8 cellular contexts compared by ENCODE assay signal in the genomic region with DNA sequence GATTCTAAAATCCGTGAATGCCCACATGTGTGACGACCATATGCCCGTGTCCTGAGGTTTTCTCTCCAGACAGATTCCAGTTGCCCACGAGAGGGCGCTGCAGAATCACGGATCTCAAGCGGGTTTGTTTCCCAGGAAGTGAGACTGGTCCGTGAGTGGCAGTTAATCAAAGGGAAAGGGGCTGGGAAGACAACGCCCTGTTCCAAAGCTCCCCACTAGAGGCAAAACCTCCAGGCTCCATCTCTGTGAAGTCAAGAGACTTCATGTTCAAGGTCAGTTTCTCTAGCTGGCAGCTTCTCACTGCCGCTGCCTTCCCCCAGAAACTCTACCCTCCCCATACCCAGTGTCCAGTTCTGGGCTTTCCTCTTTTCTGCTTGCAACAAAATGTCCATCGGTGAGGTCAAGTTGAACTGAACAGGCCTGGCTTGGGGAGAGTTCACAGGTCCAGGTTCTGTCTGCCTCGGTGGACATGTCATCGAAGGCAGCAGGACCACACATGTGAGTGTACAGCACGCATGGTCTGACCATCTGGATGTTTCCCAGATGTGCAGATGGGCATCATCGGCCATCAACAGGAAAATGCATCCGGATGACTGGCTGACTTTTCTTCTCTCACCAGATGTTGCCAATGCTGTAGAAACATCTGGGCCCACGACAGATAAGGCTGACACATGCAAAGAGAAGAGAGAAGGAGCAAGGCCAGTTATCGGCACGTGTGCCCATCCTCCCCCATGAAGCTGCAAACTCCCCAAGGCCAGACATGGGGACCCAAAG. TPM values are rescaled to one million over a fixed set of nuclear protein-coding genes. Genes with fewer than 3 reads are reported as not detected.
DNase-seq lines count a peak whose midpoint lies in the region; ATAC-seq, FAIRE-seq and TF ChIP-seq lines count a peak whose summit lies in the region.

No MANE protein-coding gene starts in this region.

- in situ Hi-C loops in HepG2 (cut with HindIII; ENCODE audit: extremely low pct_ligation_motif_present, low pct_unique_long_range_greater_than_20kb), result loop anchor here (5.0 kb wide), 4 partner anchors 103 to 338 kb away; a partner anchor contains a TSS

- DNase-seq in AG20443 (ENCODE audit: low spot score) (peak; percentile 91), HCEC 1CT (peak; percentile 77), NCI-H69 (lab: John Stamatoyannopoulos, UW) (peak; percentile 93), choroid plexus epithelial cell (ENCODE audit: low read depth) (peak; percentile 93), HepG2 (ENCODE audit: low spot score) (peak; percentile 83)
- DNase-seq in activated CD4-positive, alpha-beta T cell treated with anti-CD3 and anti-CD28 coated beads for 48 hours, result peak; percentile 80
- DNase-seq in stimulated activated CD4-positive, alpha-beta T cell treated with anti-CD3 and anti-CD28 coated beads, TNF-alpha, amount 100 ng/mL, for 4 hours (ENCODE audit: low read depth in 3 of 3), result peak; percentile 35 to 60 (median 50)

- H3K9ac ChIP-seq in HepG2 (ENCODE audit: insufficient read depth, low read depth, low read length), result no peak overlapping the region

- peaks cover 34% of the 10 kb centered on the region for H3K4me1 ChIP-seq in HepG2 (ENCODE audit: insufficient read depth, low read length)

- TF ChIP-seq RAD21 in HepG2 (CRISPR knock-in tag; IDR thresholded peaks at IDR 0.05), result peak; percentile 91

- peaks cover 0 to 20% of the 10 kb centered on the region in 2 experiments; a peak in 2 of 5 replicates for H3K27me3 ChIP-seq in HepG2 (ENCODE audit: control insufficient read depth in 1 of 2, insufficient read depth in 2 of 2, low read length in 2 of 2)

- BruUV-seq in HepG2 (replicated peaks; lab: Mats Ljungman, UMichigan), result no TSS peak

- H3K79me2 ChIP-seq in HepG2 (ENCODE audit: insufficient read depth, low read length), result no peaks in the 10 kb centered on the region

- ATAC-seq in HepG2, result peak; percentile 87
- no peak for ATAC-seq in HG02938 (IDR thresholded peaks at IDR 0.05; ENCODE audit: unreplicated experiment)

- CTCF ChIA-PET in HepG2 (lab: Yijun Ruan, JAX; ENCODE audit: low intra/inter-chr PET ratio, low total read pairs), result interaction anchor here (0.6 to 3.2 kb wide), 6 partner anchors 165 to 404 kb away, joined by 3 to 34 read pairs (median 14); no protein-coding TSS in a partner anchor

- no peak for TF ChIP-seq POLR2A in HepG2 (IDR thresholded peaks at IDR 0.05; ENCODE audit: insufficient read depth in 1 of 2, low read depth in 2 of 2, low read length in 2 of 2)

- no peaks in the 10 kb centered on the region for H4K20me1 ChIP-seq in HepG2 (ENCODE audit: insufficient read depth, low read length)

- H3K36me3 ChIP-seq in HepG2 (replicated peaks in 1 of 2; ENCODE audit: control insufficient read depth in 1 of 2, insufficient read depth in 2 of 2, low read length in 2 of 2), result no peaks in the 10 kb centered on the region

- H3K4me3 ChIP-seq in choroid plexus epithelial cell (ENCODE audit: low read depth, low read length) (no peak overlapping the region), HepG2 (replicated peaks in 1 of 3; ENCODE audit: insufficient read depth in 1 of 3, low read depth in 2 of 3, low read length in 3 of 3) (peak overlapping the region in 1 of 3 experiments; percentile 39; a peak in 2 of 6 replicates)

- peak overlapping the region; percentile 39 for H2AFZ ChIP-seq in HepG2 (ENCODE audit: low read length)

- H3K9me3 ChIP-seq in HepG2 (ENCODE audit: low read length), result no peaks in the 10 kb centered on the region

- intact Hi-C loops in HepG2 (cut with micrococcal nuclease; ENCODE audit: unreplicated experiment), result loop anchor here (1.0 kb wide), 4 partner anchors 101 to 335 kb away; a partner anchor contains a TSS

- FAIRE-seq in HepG2 (lab: Jason Lieb, UNC), result peak; percentile 90

- TF ChIP-seq CTCF in choroid plexus epithelial cell (conservative IDR thresholded peaks at IDR 0.05; ENCODE audit: low read depth, low read length) (peak; percentile 86), HepG2 (CRISPR knock-in tag; IDR thresholded peaks at IDR 0.05) (peak; percentile 96)

- POLR2A ChIA-PET in HepG2 (lab: Yijun Ruan, JAX), result no interaction called here

- 15% methylated on average over 17 of the region's 19 CpGs for WGBS in HepG2 (ENCODE audit: low lambda C conversion rate)

- peak overlapping the region; percentile 55 for H3K4me2 ChIP-seq in HepG2 (ENCODE audit: low read depth, low read length)

- no peak for TF ChIP-seq EP300 in HepG2 (IDR thresholded peaks at IDR 0.05; ENCODE audit: low read depth in 2 of 2, low read length in 2 of 2)
- TF ChIP-seq EP300 in HepG2 (CRISPR knock-in tag; IDR thresholded peaks at IDR 0.05; ENCODE audit: borderline replicate concordance), result no peak

- no peak overlapping the region for H3K27ac ChIP-seq in HepG2 (ENCODE audit: extremely low read length, insufficient read depth, low read length)

TF ChIP-seq in HepG2, 621 proteins besides CTCF, POLR2A, EP300 and RAD21 (continues in another document):
- peak; percentile 69; the same call in 1 of the 2 replicates for TF ChIP-seq ZNF501 (CRISPR knock-in tag; IDR thresholded peaks at IDR 0.05)
- TF ChIP-seq, protein P1, sequence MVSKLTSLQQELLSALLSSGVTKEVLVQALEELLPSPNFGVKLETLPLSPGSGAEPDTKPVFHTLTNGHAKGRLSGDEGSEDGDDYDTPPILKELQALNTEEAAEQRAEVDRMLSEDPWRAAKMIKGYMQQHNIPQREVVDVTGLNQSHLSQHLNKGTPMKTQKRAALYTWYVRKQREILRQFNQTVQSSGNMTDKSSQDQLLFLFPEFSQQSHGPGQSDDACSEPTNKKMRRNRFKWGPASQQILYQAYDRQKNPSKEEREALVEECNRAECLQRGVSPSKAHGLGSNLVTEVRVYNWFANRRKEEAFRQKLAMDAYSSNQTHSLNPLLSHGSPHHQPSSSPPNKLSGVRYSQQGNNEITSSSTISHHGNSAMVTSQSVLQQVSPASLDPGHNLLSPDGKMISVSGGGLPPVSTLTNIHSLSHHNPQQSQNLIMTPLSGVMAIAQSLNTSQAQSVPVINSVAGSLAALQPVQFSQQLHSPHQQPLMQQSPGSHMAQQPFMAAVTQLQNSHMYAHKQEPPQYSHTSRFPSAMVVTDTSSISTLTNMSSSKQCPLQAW (CRISPR knock-in tag; IDR thresholded peaks at IDR 0.05), result peak; percentile 65
- TF ChIP-seq, protein P2, sequence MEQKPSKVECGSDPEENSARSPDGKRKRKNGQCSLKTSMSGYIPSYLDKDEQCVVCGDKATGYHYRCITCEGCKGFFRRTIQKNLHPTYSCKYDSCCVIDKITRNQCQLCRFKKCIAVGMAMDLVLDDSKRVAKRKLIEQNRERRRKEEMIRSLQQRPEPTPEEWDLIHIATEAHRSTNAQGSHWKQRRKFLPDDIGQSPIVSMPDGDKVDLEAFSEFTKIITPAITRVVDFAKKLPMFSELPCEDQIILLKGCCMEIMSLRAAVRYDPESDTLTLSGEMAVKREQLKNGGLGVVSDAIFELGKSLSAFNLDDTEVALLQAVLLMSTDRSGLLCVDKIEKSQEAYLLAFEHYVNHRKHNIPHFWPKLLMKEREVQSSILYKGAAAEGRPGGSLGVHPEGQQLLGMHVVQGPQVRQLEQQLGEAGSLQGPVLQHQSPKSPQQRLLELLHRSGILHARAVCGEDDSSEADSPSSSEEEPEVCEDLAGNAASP (CRISPR knock-in tag; IDR thresholded peaks at IDR 0.05; ENCODE audit: borderline replicate concordance), result peak; percentile 32; the same call in 1 of the 2 replicates

RNA-seq across cellular contexts. Expression of a gene that starts 44.9 kb away (rescaled TPM):
- total RNA-seq in HepG2 (2016; rRNA removed; fragmentation: Illumina TruSeq; extraction: Trizol), result not detected in 2 replicates
- not detected in 2 replicates for total RNA-seq in HepG2 (2016; cell fraction: cytosol; rRNA removed; fragmentation: Illumina TruSeq; extraction: Trizol; ENCODE audit: low read depth)
- not detected in 2 replicates for total RNA-seq in HepG2 (2016; cell fraction: insoluble cytoplasmic fraction; rRNA removed; fragmentation: Illumina TruSeq; extraction: Trizol)
- not detected in 2 replicates for total RNA-seq in HepG2 (2016; cell fraction: membrane; rRNA removed; fragmentation: Illumina TruSeq; extraction: Trizol)
- not detected in 2 replicates for total RNA-seq in HepG2 (2016; cell fraction: nucleus; rRNA removed; fragmentation: Illumina TruSeq; extraction: Trizol)
- not detected in 2 replicates for polyA plus RNA-seq in HepG2 (2011; rRNA removed)
- polyA plus RNA-seq in HepG2 (2011; cell fraction: cytosol; rRNA removed), result not detected in 2 replicates
- not detected in 2 replicates for polyA plus RNA-seq in HepG2 (2011; cell fraction: nucleus; rRNA removed)
- polyA plus RNA-seq in HepG2 (2012), result not detected in 2 replicates
- not detected in 2 replicates for polyA plus RNA-seq in HepG2 (2016; cell fraction: cytosol; fragmentation: Illumina TruSeq; extraction: Trizol; ENCODE audit: low read depth)
- not detected in 2 replicates for polyA plus RNA-seq in HepG2 (2016; cell fraction: insoluble cytoplasmic fraction; fragmentation: Illumina TruSeq; extraction: Trizol; ENCODE audit: low read depth)
- polyA plus RNA-seq in HepG2 (2016; cell fraction: membrane; fragmentation: Illumina TruSeq; extraction: Trizol; ENCODE audit: low read depth), result not detected in 2 replicates
- not detected in 2 replicates for polyA plus RNA-seq in HepG2 (2016; cell fraction: nucleus; fragmentation: Illumina TruSeq; extraction: Trizol; ENCODE audit: insufficient read depth, low read depth)
- 2.3 TPM in 1 of 2 replicates, not detected in the other for polyA minus RNA-seq in HepG2 (2011; rRNA and poly(A)+ RNA removed; ENCODE audit: low replicate concordance)
- not detected in 2 replicates for polyA minus RNA-seq in HepG2 (2011; cell fraction: cytosol; rRNA and poly(A)+ RNA removed)
- not detected in 2 replicates for polyA minus RNA-seq in HepG2 (2011; cell fraction: nucleus; rRNA and poly(A)+ RNA removed)
